In genomic region chr1:68984289-68984688, GRCh38 we compare ENCODE assay signal across 26 cellular contexts.
"Had no signal": no experiment of that assay in that cellular context is flagged by ENCODE, and none has a peak within 500 bp of the region (broad histone marks: within the 10 kb centered on the region; RNA-seq: fewer than 3 reads in every experiment).

No MANE protein-coding gene starts in this region.

- DNase-seq: activated effector memory CD4-positive, alpha-beta T cell treated with anti-CD3 and anti-CD28 coated beads, Interleukin-2, amount 50 U/mL, for 16 hours; activated effector memory CD4-positive, alpha-beta T cell treated with Interleukin-2 at 50 U/mL for 16 hours; activated gamma-delta T cell; activated gamma-delta T cell treated with Interleukin-2 at 50 U/mL for 16 hours; activated naive CD4-positive, alpha-beta T cell; activated naive CD4-positive, alpha-beta T cell treated with anti-CD3 and anti-CD28 coated beads for 36 hours; activated naive CD4-positive, alpha-beta T cell treated with anti-CD3 and anti-CD28 coated beads, Interleukin-2, amount 10 ng/mL, durations not matched to agents 7 days and 5 days; activated naive CD4-positive, alpha-beta T cell treated with anti-CD3 and anti-CD28 coated beads, Interleukin-2, amount 50 U/mL, for 16 hours; activated naive CD4-positive, alpha-beta T cell treated with Interleukin-2 at 50 U/mL for 16 hours; activated naive CD8-positive, alpha-beta T cell treated with anti-CD3 and anti-CD28 coated beads for 36 hours; activated naive CD8-positive, alpha-beta T cell treated with anti-CD3 and anti-CD28 coated beads, Interleukin-2, amount 10 ng/mL, durations not matched to agents 7 days and 5 days; activated naive CD8-positive, alpha-beta T cell treated with anti-CD3 and anti-CD28 coated beads, Interleukin-2, amount 50 U/mL, for 24 hours; activated T-cell treated with anti-CD3 and anti-CD28 coated beads, Interleukin-2, amount 50 U/mL, for 1 hour; activated T-cell treated with anti-CD3 and anti-CD28 coated beads, Interleukin-2, amount 50 U/mL, for 24 hours; activated T-cell treated with anti-CD3 and anti-CD28 coated beads, Interleukin-2, amount 50 U/mL, for 4 hours; activated T-cell treated with anti-CD3 and anti-CD28 coated beads, Interleukin-2, amount 50 U/mL, for 48 hours; activated T-cell treated with anti-CD3 and anti-CD28 coated beads, Interleukin-2, amount 50 U/mL, for 72 hours; adrenal gland; amniotic stem cell; amygdala; anterior cingulate cortex; aorta; body of pancreas; brain microvascular endothelial cell; central memory CD4-positive, alpha-beta T cell; cerebellar nuclear complex had no signal
